In genomic region chr5:132489871-132490483, GRCh38 we compare ENCODE assay signal across 8 cellular contexts. TPM values are rescaled to one million over a fixed set of nuclear protein-coding genes. Genes with fewer than 3 reads are reported as not detected.
A peak's percentile ranks its signal among the peaks of the same experiment; 100 is the strongest.
DNase-seq lines count a peak whose midpoint lies in the region; ATAC-seq and TF ChIP-seq lines count a peak whose summit lies in the region.

No MANE protein-coding gene starts in this region.

- H3K4me3 ChIP-seq in left lung, result peak overlapping the region; percentile 77 to 93

- intact Hi-C loops in left lung (cut with DNase I), result no loop called here

- peak overlapping the region; percentile 81 for H3K27ac Mint-ChIP-seq in chondrocyte (ENCODE audit: unreplicated experiment)
- peak overlapping the region; percentile 98 for H3K27ac Mint-ChIP-seq in stimulated activated memory B cell treated with anti-CD40 and anti-IgM and Interleukin-4, amounts not matched to agents 10 μg/mL and 1 μg/mL and 100 μg/mL, for 72 hours

- H3K27me3 ChIP-seq in left lung, result no peaks in the 10 kb centered on the region

- peaks cover 31% of the 10 kb centered on the region for H3K4me1 Mint-ChIP-seq in chondrocyte (ENCODE audit: low read depth)
- H3K4me1 Mint-ChIP-seq in stimulated activated memory B cell treated with anti-CD40 and anti-IgM and Interleukin-4, amounts not matched to agents 10 μg/mL and 1 μg/mL and 100 μg/mL, for 72 hours, result peaks cover 84% of the 10 kb centered on the region

- ATAC-seq in GM19043 (IDR thresholded peaks at IDR 0.05; ENCODE audit: low read depth, unreplicated experiment), result peak; percentile 12
- ATAC-seq in HG03159 (IDR thresholded peaks at IDR 0.05; ENCODE audit: unreplicated experiment), result peak; percentile 28
- peak; percentile 39 for ATAC-seq in left lung
- peak; percentile 67 for ATAC-seq in stimulated activated memory B cell treated with anti-CD40 and anti-IgM and Interleukin-4, amounts not matched to agents 10 μg/mL and 1 μg/mL and 100 μg/mL, for 72 hours

- H3K9me3 ChIP-seq in left lung, result no peaks in the 10 kb centered on the region

- peak overlapping the region; percentile 82 for H3K4me3 Mint-ChIP-seq in chondrocyte (ENCODE audit: unreplicated experiment)
- peak overlapping the region; percentile 97 for H3K4me3 Mint-ChIP-seq in stimulated activated memory B cell treated with anti-CD40 and anti-IgM and Interleukin-4, amounts not matched to agents 10 μg/mL and 1 μg/mL and 100 μg/mL, for 72 hours

- peaks cover 32 to 83% of the 10 kb centered on the region in 2 donors for H3K4me1 ChIP-seq in left lung

- H3K36me3 Mint-ChIP-seq in chondrocyte (ENCODE audit: low read depth), result peaks cover 16% of the 10 kb centered on the region
- peaks cover 42% of the 10 kb centered on the region for H3K36me3 Mint-ChIP-seq in stimulated activated memory B cell treated with anti-CD40 and anti-IgM and Interleukin-4, amounts not matched to agents 10 μg/mL and 1 μg/mL and 100 μg/mL, for 72 hours

- TF ChIP-seq CTCF in chondrocyte (IDR thresholded peaks at IDR 0.05) (no peak), left lung (IDR thresholded peaks at IDR 0.05) (no peak)

- no peaks in the 10 kb centered on the region for H3K9me3 Mint-ChIP-seq in chondrocyte (ENCODE audit: low read depth)
- no peaks in the 10 kb centered on the region for H3K9me3 Mint-ChIP-seq in stimulated activated memory B cell treated with anti-CD40 and anti-IgM and Interleukin-4, amounts not matched to agents 10 μg/mL and 1 μg/mL and 100 μg/mL, for 72 hours

- H3K27me3 Mint-ChIP-seq in chondrocyte (ENCODE audit: low read depth), result no peaks in the 10 kb centered on the region
- no peaks in the 10 kb centered on the region for H3K27me3 Mint-ChIP-seq in stimulated activated memory B cell treated with anti-CD40 and anti-IgM and Interleukin-4, amounts not matched to agents 10 μg/mL and 1 μg/mL and 100 μg/mL, for 72 hours

- DNase-seq in CD1c-positive myeloid dendritic cell (ENCODE audit: extremely low spot score) (peak; percentile 69), T-helper 22 cell (ENCODE audit: low read depth) (peak; percentile 37), chondrocyte (ENCODE audit: low spot score) (no peak), left lung (peak; percentile 70 to 91), SIG-M5 treated with dmso at 0.1 percent for 504 hours (lab: John Stamatoyannopoulos, UW; ENCODE audit: unreplicated experiment) (no peak)

- peak overlapping the region; percentile 94 to 100 for H3K27ac ChIP-seq in left lung

- H3K36me3 ChIP-seq in left lung, result peaks cover 0 to 45% of the 10 kb centered on the region in 2 donors

RNA-seq across cellular contexts. Expression of gene IRF1, which starts 0.6 kb away (rescaled TPM):
- 10.8 to 17.8 TPM (median 16.3 TPM) in 3 replicates for total RNA-seq in chondrocyte
- total RNA-seq in left lung, result 10 to 100 TPM; 41.4 to 93.3 TPM

RNA-seq across cellular contexts. Expression of gene IL5, which starts 53.3 kb away (rescaled TPM):
- total RNA-seq in chondrocyte (not detected in 3 replicates), left lung (not detected)

Comparison
In these comparisons a context has a peak if more than half of its experiments do, and no peak if none do; other contexts are left out.
1. DNase-seq: peak in CD1c-positive myeloid dendritic cell (single experiment), T-helper 22 cell (single experiment) and left lung (2 of 2); none in chondrocyte (single experiment) and SIG-M5 treated with dmso at 0.1 percent for 504 hours (single experiment).
2. ATAC-seq: peak in every context shown above with its lines; median percentile 67 in stimulated activated memory B cell treated with anti-CD40 and anti-IgM and Interleukin-4, amounts not matched to agents 10 μg/mL and 1 μg/mL and 100 μg/mL, for 72 hours; 39 in left lung; 28 in HG03159; 12 in GM19043.